ENCODE assay signal across 17 cellular contexts in the genomic region with DNA sequence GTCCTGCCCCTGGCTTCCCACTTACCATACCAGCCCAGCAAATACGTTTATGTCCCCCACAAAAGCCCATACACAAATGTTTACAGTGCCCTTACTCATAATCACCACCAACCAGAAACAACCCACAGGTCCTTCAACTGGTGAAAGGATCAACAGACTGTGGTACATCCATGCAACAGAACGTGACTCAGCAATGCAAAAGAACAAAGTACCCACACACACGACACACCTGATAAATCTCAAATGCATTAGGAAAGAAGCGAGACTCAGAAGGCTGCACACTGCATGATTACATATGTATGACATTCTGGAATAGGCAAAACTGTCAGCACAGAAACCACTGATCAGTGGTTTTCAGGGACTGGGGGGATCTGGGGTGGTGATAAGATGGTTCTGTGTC. TPM values are rescaled to one million over a fixed set of nuclear protein-coding genes. Genes with fewer than 3 reads are reported as not detected.
A peak's percentile ranks its signal among the peaks of the same experiment; 100 is the strongest.
DNase-seq lines count a peak whose midpoint lies in the region; ATAC-seq and TF ChIP-seq lines count a peak whose summit lies in the region.
"Had no signal": no experiment of that assay in that cellular context is flagged by ENCODE, and none has a peak within 500 bp of the region (broad histone marks: within the 10 kb centered on the region; RNA-seq: fewer than 3 reads in every experiment).

No MANE protein-coding gene starts in this region.

- POLR2A ChIA-PET in HEK293 (lab: Yijun Ruan, JAX) (no interaction called here), SK-N-SH (lab: Yijun Ruan, JAX) (no interaction called here)

- no peaks in the 10 kb centered on the region for H3K9me3 ChIP-seq in HEK293 (ENCODE audit: control insufficient read depth, insufficient read depth, low read depth, low read length)
- H3K9me3 ChIP-seq in SK-N-SH = no peaks in the 10 kb centered on the region

- peak; percentile 1 for DNase-seq in T-helper 2 cell treated with Interferon-gamma antibody and Interleukin-4, amounts not matched to agents 5 μg/mL and 100 μg/mL, for 36 hours (ENCODE audit: low spot score)
- DNase-seq in T-helper 2 cell (no peak), osteocyte (ENCODE audit: extremely low spot score, unreplicated experiment) (peak; percentile 38), SK-N-SH (no peak), NCI-H1436 treated with DMSO at 0.1 percent for 48 hours (lab: John Stamatoyannopoulos, UW) (no peak)
- no peak for DNase-seq in central memory CD8-positive, alpha-beta T cell (ENCODE audit: low spot score in 2 of 2)
- DNase-seq: 8988T; AML-193; Caco-2; CD8-positive, alpha-beta memory T cell; GM23248; H7 had no signal

- no peaks in the 10 kb centered on the region for H4K20me1 ChIP-seq in SK-N-SH (ENCODE audit: insufficient read depth)
- H4K20me1 ChIP-seq: BLaER1 had no signal

- no peak overlapping the region for H3K9ac ChIP-seq in SK-N-SH
- H3K9ac ChIP-seq: BLaER1, GM23248 had no signal

- H3K27ac Mint-ChIP-seq in T-helper 2 cell treated with Interferon-gamma antibody and Interleukin-4, amounts not matched to agents 5 μg/mL and 100 μg/mL, for 36 hours = no peak overlapping the region
- peak overlapping the region; percentile 9 for H3K27ac Mint-ChIP-seq in central memory CD8-positive, alpha-beta T cell (ENCODE audit: low read depth)
- H3K27ac Mint-ChIP-seq in osteocyte (ENCODE audit: unreplicated experiment) = no peak overlapping the region

- no peak overlapping the region for H3K4me3 ChIP-seq in HEK293 (ENCODE audit: low read depth, low read length)
- no peak overlapping the region for H3K4me3 ChIP-seq in SK-N-SH (ENCODE audit: low read depth in 2 of 2, low read length in 1 of 2)
- H3K4me3 ChIP-seq: BLaER1, GM23248 had no signal

- H3F3A ChIP-seq in SK-N-SH (replicated peaks; ENCODE audit: insufficient read depth) = no peaks in the 10 kb centered on the region

- TF ChIP-seq RAD21 in SK-N-SH (IDR thresholded peaks at IDR 0.05; ENCODE audit: low read length) = no peak

- H3K79me2 ChIP-seq in SK-N-SH (ENCODE audit: insufficient read depth) = no peaks in the 10 kb centered on the region

- peaks cover 22% of the 10 kb centered on the region for H3K9me3 Mint-ChIP-seq in T-helper 2 cell treated with Interferon-gamma antibody and Interleukin-4, amounts not matched to agents 5 μg/mL and 100 μg/mL, for 36 hours
- H3K9me3 Mint-ChIP-seq in central memory CD8-positive, alpha-beta T cell = peaks cover 9% of the 10 kb centered on the region
- peaks cover 11% of the 10 kb centered on the region for H3K9me3 Mint-ChIP-seq in osteocyte (ENCODE audit: unreplicated experiment)

- CTCF ChIA-PET in HEK293 (lab: Yijun Ruan, JAX) (interaction anchor here (1.0 to 3.3 kb wide), 3 partner anchors 10 to 49 kb away, joined by 3 to 21 read pairs (median 4); no protein-coding TSS in a partner anchor), SK-N-SH (lab: Yijun Ruan, JAX) (interaction anchor here (0.9 to 2.4 kb wide), 2 partner anchors 12 to 18 kb away, joined by 4 to 15 read pairs; no protein-coding TSS in a partner anchor)

- H3K4me3 Mint-ChIP-seq in T-helper 2 cell treated with Interferon-gamma antibody and Interleukin-4, amounts not matched to agents 5 μg/mL and 100 μg/mL, for 36 hours = no peak overlapping the region
- no peak overlapping the region for H3K4me3 Mint-ChIP-seq in central memory CD8-positive, alpha-beta T cell
- H3K4me3 Mint-ChIP-seq in osteocyte (ENCODE audit: unreplicated experiment) = no peak overlapping the region
- H3K4me3 Mint-ChIP-seq: CD8-positive, alpha-beta memory T cell had no signal

- peaks cover 38% of the 10 kb centered on the region for H3K27me3 Mint-ChIP-seq in T-helper 2 cell treated with Interferon-gamma antibody and Interleukin-4, amounts not matched to agents 5 μg/mL and 100 μg/mL, for 36 hours (ENCODE audit: low read depth)
- peaks cover 21% of the 10 kb centered on the region for H3K27me3 Mint-ChIP-seq in central memory CD8-positive, alpha-beta T cell
- peaks cover 72% of the 10 kb centered on the region for H3K27me3 Mint-ChIP-seq in osteocyte (ENCODE audit: unreplicated experiment)

- no peak for TF ChIP-seq CTCF in HEK293 (tag by site-specific recombination; IDR thresholded peaks at IDR 0.05)
- no peak for TF ChIP-seq CTCF in osteocyte (IDR thresholded peaks at IDR 0.05)
- no peak for TF ChIP-seq CTCF in SK-N-SH (IDR thresholded peaks at IDR 0.05)

- no peaks in the 10 kb centered on the region for H3K36me3 Mint-ChIP-seq in T-helper 2 cell treated with Interferon-gamma antibody and Interleukin-4, amounts not matched to agents 5 μg/mL and 100 μg/mL, for 36 hours (ENCODE audit: low read depth)
- no peaks in the 10 kb centered on the region for H3K36me3 Mint-ChIP-seq in central memory CD8-positive, alpha-beta T cell (ENCODE audit: insufficient read depth)
- H3K36me3 Mint-ChIP-seq in osteocyte (ENCODE audit: unreplicated experiment) = no peaks in the 10 kb centered on the region

- no peak for TF ChIP-seq EP300 in SK-N-SH (IDR thresholded peaks at IDR 0.05; ENCODE audit: borderline replicate concordance in 1 of 2, low read depth in 1 of 2, low read length in 1 of 2)

- H3K27me3 ChIP-seq in SK-N-SH (ENCODE audit: insufficient read depth) = peaks cover 24% of the 10 kb centered on the region; the same call in 1 of the 2 replicates
- H3K27me3 ChIP-seq: BLaER1 had no signal

- no peak overlapping the region for H3K27ac ChIP-seq in HEK293 (ENCODE audit: extremely low read depth, low read depth, low read length)
- H3K27ac ChIP-seq in SK-N-SH (ENCODE audit: low read depth in 2 of 2, low read length in 1 of 2) = no peak overlapping the region
- H3K27ac ChIP-seq: BLaER1, GM23248 had no signal

- no peaks in the 10 kb centered on the region for H3K4me1 Mint-ChIP-seq in T-helper 2 cell treated with Interferon-gamma antibody and Interleukin-4, amounts not matched to agents 5 μg/mL and 100 μg/mL, for 36 hours (ENCODE audit: low read depth)
- no peaks in the 10 kb centered on the region for H3K4me1 Mint-ChIP-seq in central memory CD8-positive, alpha-beta T cell
- no peaks in the 10 kb centered on the region for H3K4me1 Mint-ChIP-seq in osteocyte (ENCODE audit: unreplicated experiment)
- H3K4me1 Mint-ChIP-seq: CD8-positive, alpha-beta memory T cell had no signal

- ATAC-seq in central memory CD8-positive, alpha-beta T cell (replicated peaks; ENCODE audit: extremely low read depth, poor library complexity, severe bottlenecking) = no peak
- no peak for ATAC-seq in GM19324 (IDR thresholded peaks at IDR 0.05; ENCODE audit: low FRiP score, unreplicated experiment)

- H2AFZ ChIP-seq in SK-N-SH (ENCODE audit: low read depth) = no peak overlapping the region
- H2AFZ ChIP-seq: GM23248 had no signal

- 2% methylated on average over 4 of the region's 4 CpGs for WGBS in SK-N-SH (ENCODE audit: low lambda C conversion rate)

- no peaks in the 10 kb centered on the region for H3K9me2 ChIP-seq in SK-N-SH

- no peaks in the 10 kb centered on the region for H3K4me1 ChIP-seq in HEK293 (ENCODE audit: control insufficient read depth, insufficient read depth, low read length)
- no peaks in the 10 kb centered on the region for H3K4me1 ChIP-seq in SK-N-SH (ENCODE audit: control insufficient read depth in 1 of 2, insufficient read depth in 2 of 2, low read depth in 1 of 2, low read length in 1 of 2)
- H3K4me1 ChIP-seq: Caco-2 had no signal

- no peak overlapping the region for H3K4me2 ChIP-seq in SK-N-SH
- H3K4me2 ChIP-seq: BLaER1 had no signal

- no peaks in the 10 kb centered on the region for H3K36me3 ChIP-seq in HEK293 (ENCODE audit: control insufficient read depth in 2 of 2, insufficient read depth in 1 of 2, low read length in 2 of 2)
- no peaks in the 10 kb centered on the region for H3K36me3 ChIP-seq in SK-N-SH (replicated peaks in 1 of 2; ENCODE audit: control insufficient read depth in 1 of 2, insufficient read depth in 2 of 2, low read length in 1 of 2)
- H3K36me3 ChIP-seq: BLaER1 had no signal

TF ChIP-seq in HEK293, 187 proteins besides CTCF, POLR2A, EP300 and RAD21 (continues in another document):
- TF ChIP-seq ZNF114 (tag by site-specific recombination; IDR thresholded peaks at IDR 0.05) (no peak), SP2 (tag by site-specific recombination; IDR thresholded peaks at IDR 0.05) (no peak), ZNF529 (tag by site-specific recombination; IDR thresholded peaks at IDR 0.05; ENCODE audit: insufficient replicate concordance) (no peak), SCRT2 (tag by site-specific recombination; IDR thresholded peaks at IDR 0.05) (peak; percentile 45)
- TF ChIP-seq, protein P1, sequence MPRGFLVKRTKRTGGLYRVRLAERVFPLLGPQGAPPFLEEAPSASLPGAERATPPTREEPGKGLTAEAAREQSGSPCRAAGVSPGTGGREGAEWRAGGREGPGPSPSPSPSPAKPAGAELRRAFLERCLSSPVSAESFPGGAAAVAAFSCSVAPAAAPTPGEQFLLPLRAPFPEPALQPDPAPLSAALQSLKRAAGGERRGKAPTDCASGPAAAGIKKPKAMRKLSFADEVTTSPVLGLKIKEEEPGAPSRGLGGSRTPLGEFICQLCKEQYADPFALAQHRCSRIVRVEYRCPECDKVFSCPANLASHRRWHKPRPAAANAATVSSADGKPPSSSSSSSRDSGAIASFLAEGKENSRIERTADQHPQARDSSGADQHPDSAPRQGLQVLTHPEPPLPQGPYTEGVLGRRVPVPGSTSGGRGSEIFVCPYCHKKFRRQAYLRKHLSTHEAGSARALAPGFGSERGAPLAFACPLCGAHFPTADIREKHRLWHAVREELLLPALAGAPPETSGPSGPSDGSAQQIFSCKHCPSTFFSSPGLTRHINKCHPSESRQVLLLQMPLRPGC (tag by site-specific recombination; IDR thresholded peaks at IDR 0.05) = no peak

TF ChIP-seq in SK-N-SH, 30 proteins besides CTCF, POLR2A, EP300 and RAD21:
- TF ChIP-seq, protein P2, sequence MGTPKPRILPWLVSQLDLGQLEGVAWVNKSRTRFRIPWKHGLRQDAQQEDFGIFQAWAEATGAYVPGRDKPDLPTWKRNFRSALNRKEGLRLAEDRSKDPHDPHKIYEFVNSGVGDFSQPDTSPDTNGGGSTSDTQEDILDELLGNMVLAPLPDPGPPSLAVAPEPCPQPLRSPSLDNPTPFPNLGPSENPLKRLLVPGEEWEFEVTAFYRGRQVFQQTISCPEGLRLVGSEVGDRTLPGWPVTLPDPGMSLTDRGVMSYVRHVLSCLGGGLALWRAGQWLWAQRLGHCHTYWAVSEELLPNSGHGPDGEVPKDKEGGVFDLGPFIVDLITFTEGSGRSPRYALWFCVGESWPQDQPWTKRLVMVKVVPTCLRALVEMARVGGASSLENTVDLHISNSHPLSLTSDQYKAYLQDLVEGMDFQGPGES (IDR thresholded peaks at IDR 0.05; ENCODE audit: low read depth, low read length) = no peak
- TF ChIP-seq JUND (IDR thresholded peaks at IDR 0.05) (no peak), FOXM1 (IDR thresholded peaks at IDR 0.05; ENCODE audit: low read depth) (no peak)
TF ChIP-seq in SK-N-SH: peak in this region for 0.

RNA-seq across cellular contexts. Expression of a gene that starts 20.5 kb away (rescaled TPM):
- not detected in 2 replicates for total RNA-seq in osteocyte
- not detected in 2 replicates for polyA plus RNA-seq in SK-N-SH (2012; rRNA removed)
- polyA plus RNA-seq in SK-N-SH (2012; cell fraction: cytosol; rRNA removed) = not detected in 2 replicates
- polyA plus RNA-seq in SK-N-SH (2012; cell fraction: nucleus; rRNA removed) = not detected in 2 replicates
- total RNA-seq: Caco-2; CD8-positive, alpha-beta memory T cell; Daoy; GM23248; H7; HT1080 had no signal
- polyA plus RNA-seq: CD8-positive, alpha-beta memory T cell; GM23248 had no signal

Comparison
In these comparisons a context has a peak if more than half of its experiments do, and no peak if none do; other contexts are left out.
1. DNase-seq: peak in T-helper 2 cell treated with Interferon-gamma antibody and Interleukin-4, amounts not matched to agents 5 μg/mL and 100 μg/mL, for 36 hours (single experiment) and osteocyte (single experiment); none in T-helper 2 cell (0 of 5), central memory CD8-positive, alpha-beta T cell (0 of 2), SK-N-SH (single experiment) and NCI-H1436 treated with DMSO at 0.1 percent for 48 hours (single experiment).